15 cellular contexts compared by ENCODE assay signal in the genomic region with DNA sequence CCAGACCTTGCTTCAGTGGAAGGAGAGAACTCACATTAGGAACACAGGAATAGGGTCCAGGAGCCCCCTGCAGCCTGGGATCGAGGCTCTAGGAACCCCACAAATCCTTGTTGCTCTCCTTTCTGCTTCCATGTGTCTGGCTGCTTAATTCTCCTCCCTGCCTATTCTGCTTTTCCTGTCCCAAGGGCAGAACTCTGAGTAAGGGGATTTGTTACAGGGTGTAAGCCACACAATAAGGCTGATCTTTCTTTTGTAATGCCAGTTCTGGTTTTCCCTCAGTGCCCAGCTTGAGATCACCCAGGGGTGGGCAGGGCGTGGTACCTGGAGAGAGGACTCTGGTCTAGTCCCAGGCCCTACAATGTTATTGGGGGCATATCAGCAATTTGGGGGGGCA.
"Had no signal": no experiment of that assay in that cellular context is flagged by ENCODE, and none has a peak within 500 bp of the region (broad histone marks: within the 10 kb centered on the region; RNA-seq: fewer than 3 reads in every experiment).

No MANE protein-coding gene starts in this region.

- H3K4me1 ChIP-seq: uterus had no signal

- H3K27ac Mint-ChIP-seq: activated CD4-positive, alpha-beta T cell treated with anti-CD3 and anti-CD28 coated beads, Interleukin-2, amount 10 ng/mL, durations not matched to agents 24 days and 14 days; activated naive CD4-positive, alpha-beta T cell treated with anti-CD3 and anti-CD28 coated beads, Interleukin-2, amount 10 ng/mL, durations not matched to agents 7 days and 5 days; activated T-helper 2 cell treated with anti-CD3 and anti-CD28 coated beads, Interferon-gamma antibody, Interleukin-2, Interleukin-4, amounts not matched to agents 10 μg/mL and 5 μg/mL and 100 μg/mL, durations not matched to agents 14 hours and 24 hours and 36 hours; immature natural killer cell; nephron progenitor cell had no signal

- ATAC-seq: left colon, T-cell had no signal

- DNase-seq: activated CD4-positive, alpha-beta T cell treated with anti-CD3 and anti-CD28 coated beads, Interleukin-2, amount 10 ng/mL, durations not matched to agents 24 days and 14 days; activated naive CD4-positive, alpha-beta T cell treated with anti-CD3 and anti-CD28 coated beads, Interleukin-2, amount 10 ng/mL, durations not matched to agents 7 days and 5 days; colonic mucosa; effector CD8-positive, alpha-beta T cell; hippocampal formation; immature natural killer cell; left colon; mammary epithelial cell; nephron progenitor cell; stimulated activated CD4-positive, alpha-beta T cell treated with anti-CD3 and anti-CD28 coated beads, Interleukin-4, amount 100 ng/mL, for 1 hour; T-cell; tibial artery; uterus had no signal

- H3K4me3 ChIP-seq: colonic mucosa, tibial artery, uterus had no signal

- H3K4me3 Mint-ChIP-seq: activated CD4-positive, alpha-beta T cell treated with anti-CD3 and anti-CD28 coated beads, Interleukin-2, amount 10 ng/mL, durations not matched to agents 24 days and 14 days; activated naive CD4-positive, alpha-beta T cell treated with anti-CD3 and anti-CD28 coated beads, Interleukin-2, amount 10 ng/mL, durations not matched to agents 7 days and 5 days; immature natural killer cell; nephron progenitor cell had no signal

- H3K9me3 ChIP-seq: colonic mucosa, tibial artery, uterus had no signal

- H3K27me3 Mint-ChIP-seq: activated CD4-positive, alpha-beta T cell treated with anti-CD3 and anti-CD28 coated beads, Interleukin-2, amount 10 ng/mL, durations not matched to agents 24 days and 14 days; activated naive CD4-positive, alpha-beta T cell treated with anti-CD3 and anti-CD28 coated beads, Interleukin-2, amount 10 ng/mL, durations not matched to agents 7 days and 5 days; T-cell had no signal

- H3K27ac ChIP-seq: colonic mucosa, tibial artery, uterus, VCaP had no signal

- H3K27me3 ChIP-seq: colonic mucosa, tibial artery, uterus had no signal

- H3K9me3 Mint-ChIP-seq: activated CD4-positive, alpha-beta T cell treated with anti-CD3 and anti-CD28 coated beads, Interleukin-2, amount 10 ng/mL, durations not matched to agents 24 days and 14 days; activated T-helper 2 cell treated with anti-CD3 and anti-CD28 coated beads, Interferon-gamma antibody, Interleukin-2, Interleukin-4, amounts not matched to agents 10 μg/mL and 5 μg/mL and 100 μg/mL, durations not matched to agents 14 hours and 24 hours and 36 hours; immature natural killer cell; T-cell had no signal

- H3K36me3 ChIP-seq: colonic mucosa, tibial artery, uterus had no signal
